7 cellular contexts compared by ENCODE assay signal in genomic region chr10:71837085-71837827, GRCh38. TPM values are rescaled to one million over a fixed set of nuclear protein-coding genes. Genes with fewer than 3 reads are reported as not detected.
DNase-seq lines count a peak whose midpoint lies in the region; ATAC-seq and TF ChIP-seq lines count a peak whose summit lies in the region.

No MANE protein-coding gene starts in this region.

- peak; percentile 10 to 50 (median 27) for TF ChIP-seq CTCF in heart left ventricle (IDR thresholded peaks at IDR 0.05)

- DNase-seq in GM23248, result no peak
- DNase-seq in T-helper 17 cell, result no peak
- peak in 1 of 5 donors; percentile 22 for DNase-seq in heart left ventricle
- no peak for DNase-seq in stimulated activated naive B cell treated with anti-CD40 and anti-IgM and Interleukin-4, amounts not matched to agents 10 μg/mL and 1 μg/mL and 100 μg/mL, for 72 hours
- DNase-seq in activated CD4-positive, alpha-beta T cell treated with anti-CD3 and anti-CD28 coated beads, Interleukin-2, amount 50 U/mL, for 1 hour, result no peak
- DNase-seq in UCSD-AML1 (lab: John Stamatoyannopoulos, UW; ENCODE audit: unreplicated experiment), result no peak

- H3K9me3 ChIP-seq in GM23248 (ENCODE audit: low read depth) (no peaks in the 10 kb centered on the region), T-helper 17 cell (ENCODE audit: control insufficient read depth, low read length, poor library complexity, severe bottlenecking) (no peaks in the 10 kb centered on the region), heart left ventricle (no peaks in the 10 kb centered on the region)

- no peaks in the 10 kb centered on the region for H3K9me2 ChIP-seq in GM23248 (ENCODE audit: insufficient read depth)

- H3K4me2 ChIP-seq in GM23248 (ENCODE audit: unreplicated experiment), result peak overlapping the region; percentile 70

- H3K27ac Mint-ChIP-seq in T-helper 17 cell, result peak overlapping the region; percentile 85
- H3K27ac Mint-ChIP-seq in stimulated activated naive B cell treated with anti-CD40 and anti-IgM and Interleukin-4, amounts not matched to agents 10 μg/mL and 1 μg/mL and 100 μg/mL, for 72 hours, result peak overlapping the region; percentile 95

- H3K27me3 Mint-ChIP-seq in T-helper 17 cell, result no peaks in the 10 kb centered on the region
- no peaks in the 10 kb centered on the region for H3K27me3 Mint-ChIP-seq in stimulated activated naive B cell treated with anti-CD40 and anti-IgM and Interleukin-4, amounts not matched to agents 10 μg/mL and 1 μg/mL and 100 μg/mL, for 72 hours

- H3K27ac ChIP-seq in GM23248, result peak overlapping the region; percentile 83
- H3K27ac ChIP-seq in heart left ventricle, result peak overlapping the region; percentile 61 to 89 (median 78)

- H3K79me2 ChIP-seq in GM23248 (ENCODE audit: insufficient read depth), result peaks cover 92% of the 10 kb centered on the region

- peaks cover 25% of the 10 kb centered on the region for H4K20me1 ChIP-seq in GM23248 (ENCODE audit: insufficient read depth)

- intact Hi-C loops in heart left ventricle (cut with DNase I), result loop anchor here (5.0 to 10.0 kb wide), 5 partner anchors 48 to 60 kb away; no protein-coding TSS in a partner anchor

- TF ChIP-seq POLR2A in heart left ventricle (IDR thresholded peaks at IDR 0.05), result no peak

- H3K4me1 ChIP-seq in GM23248 (ENCODE audit: insufficient read depth) (peaks cover 62% of the 10 kb centered on the region), heart left ventricle (peaks cover 32 to 100% (median 93%) of the 10 kb centered on the region in 12 donors)

- no peaks in the 10 kb centered on the region for H3K9me3 Mint-ChIP-seq in stimulated activated naive B cell treated with anti-CD40 and anti-IgM and Interleukin-4, amounts not matched to agents 10 μg/mL and 1 μg/mL and 100 μg/mL, for 72 hours

- no peak overlapping the region for H2AFZ ChIP-seq in GM23248

- WGBS in GM23248 (ENCODE audit: low coverage in 1 of 2, low lambda C conversion rate in 2 of 2, missing lambda C conversion rate in 2 of 2), 2 experiments, result 76 to 78% methylated on average over 17 of the region's 17 CpGs
- 46 to 63% (median 58%) methylated on average over 15 to 17 of the region's 17 CpGs for WGBS in heart left ventricle, 4 donors

- peaks cover 82% of the 10 kb centered on the region for H3F3A ChIP-seq in GM23248 (ENCODE audit: insufficient read depth)

- peak overlapping the region; percentile 21 for H3K4me3 Mint-ChIP-seq in T-helper 17 cell
- H3K4me3 Mint-ChIP-seq in stimulated activated naive B cell treated with anti-CD40 and anti-IgM and Interleukin-4, amounts not matched to agents 10 μg/mL and 1 μg/mL and 100 μg/mL, for 72 hours, result peak overlapping the region; percentile 28 to 82

- peak overlapping the region; percentile 47 for H3K9ac ChIP-seq in GM23248

- H3K27me3 ChIP-seq in GM23248 (replicated peaks; ENCODE audit: insufficient read depth), result no peaks in the 10 kb centered on the region
- H3K27me3 ChIP-seq in heart left ventricle, result no peaks in the 10 kb centered on the region

- H3K36me3 Mint-ChIP-seq in T-helper 17 cell (ENCODE audit: low read depth), result peaks cover 6% of the 10 kb centered on the region
- peaks cover 29 to 39% of the 10 kb centered on the region in 2 donors for H3K36me3 Mint-ChIP-seq in stimulated activated naive B cell treated with anti-CD40 and anti-IgM and Interleukin-4, amounts not matched to agents 10 μg/mL and 1 μg/mL and 100 μg/mL, for 72 hours

- no peak overlapping the region for H3K4me3 ChIP-seq in GM23248
- no peak overlapping the region for H3K4me3 ChIP-seq in heart left ventricle

- H3K36me3 ChIP-seq in GM23248 (ENCODE audit: low read depth) (0 out of 2 replicates have a peak, but pooled peaks cover 2% of the 10 kb centered on the region), heart left ventricle (peaks cover 0 to 30% (median 18%) of the 10 kb centered on the region in 9 donors)

- H3K4me1 Mint-ChIP-seq in T-helper 17 cell, result peaks cover 45% of the 10 kb centered on the region
- peaks cover 51 to 93% of the 10 kb centered on the region in 2 donors for H3K4me1 Mint-ChIP-seq in stimulated activated naive B cell treated with anti-CD40 and anti-IgM and Interleukin-4, amounts not matched to agents 10 μg/mL and 1 μg/mL and 100 μg/mL, for 72 hours

- no peak for ATAC-seq in T-helper 17 cell
- ATAC-seq in heart left ventricle, result peak in 2 of 4 donors; percentile 42 to 47
- no peak for ATAC-seq in stimulated activated naive B cell treated with anti-CD40 and anti-IgM and Interleukin-4, amounts not matched to agents 10 μg/mL and 1 μg/mL and 100 μg/mL, for 72 hours (replicated peaks)
- no peak for ATAC-seq in HG03520 (IDR thresholded peaks at IDR 0.05; ENCODE audit: unreplicated experiment)

- in situ Hi-C loops in GM23248 (cut with MboI), result no loop called here

RNA-seq across cellular contexts. Expression of gene PSAP, which starts 13.8 kb away (rescaled TPM):
- 665 and 715 TPM in 2 replicates for total RNA-seq in GM23248 (2014; rRNA removed; shearing (Covaris generic))
- polyA plus RNA-seq in GM23248 (2016; fragmentation: Nextera tagmentation; extraction: Ambion mirVana) (1,142 and 1,168 TPM in 2 replicates), heart left ventricle (1,000 to 10,000 TPM in 1 of 2 donors, 100 to 1,000 TPM in 1; 454 to 1,132 TPM)
- total RNA-seq in T-helper 17 cell (100 to 1,000 TPM; 225 to 235 TPM), heart left ventricle (1,000 to 10,000 TPM; 1,282 to 2,171 (median 1,665) TPM)
